1 cellular context compared by ENCODE assay signal in the genomic region with DNA sequence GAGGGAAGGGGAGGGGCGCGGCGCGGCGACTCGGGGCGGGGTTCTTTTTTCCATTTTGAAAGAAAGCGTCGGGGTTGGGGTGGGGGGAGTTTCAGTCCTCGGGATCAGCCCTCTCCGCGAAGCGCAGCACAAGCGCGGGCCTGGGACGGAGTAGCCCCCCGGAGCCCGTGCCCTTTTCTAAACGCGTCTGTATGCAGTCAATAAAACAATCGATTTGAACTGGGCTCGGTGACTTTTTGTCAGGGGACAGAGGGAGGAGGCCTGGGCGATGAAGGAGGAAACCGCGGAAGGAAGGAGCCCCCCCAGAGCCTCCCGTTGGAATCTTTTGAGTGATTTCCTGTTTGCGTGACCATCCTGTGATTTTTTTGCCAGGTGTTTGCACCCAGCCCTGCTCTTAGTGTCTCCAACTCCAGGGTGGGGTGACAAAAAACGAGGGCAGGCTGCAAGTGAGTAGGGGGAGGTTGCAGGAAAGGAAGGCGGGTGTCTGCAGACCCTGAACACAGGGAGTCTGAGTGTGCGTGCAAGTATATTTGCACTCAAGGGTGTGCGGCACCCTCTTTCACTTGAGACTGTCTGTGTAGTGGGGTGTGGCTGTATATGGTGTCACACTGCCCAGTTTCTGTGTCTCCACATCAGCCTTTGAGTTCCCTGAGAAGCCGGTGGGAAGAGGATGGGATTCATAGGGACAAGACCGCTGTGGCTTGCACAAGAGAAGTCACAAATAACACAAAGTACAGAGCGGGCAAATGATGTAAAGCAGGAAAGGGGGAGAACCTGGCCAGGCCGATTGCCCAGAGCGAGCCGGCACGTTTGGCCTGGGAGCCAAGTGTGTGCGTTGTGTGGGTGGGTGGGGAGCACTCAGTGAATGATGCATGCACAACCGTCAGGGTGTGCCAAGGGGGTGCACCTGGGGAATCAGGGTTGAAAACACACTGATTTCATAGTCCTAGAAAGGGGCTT.
TF ChIP-seq lines count a peak whose summit lies in the region.

No MANE protein-coding gene starts in this region.

TF ChIP-seq in HepG2, 621 proteins besides CTCF, POLR2A, EP300 and RAD21:
- TF ChIP-seq EZH2 (conservative IDR thresholded peaks at IDR 0.05; ENCODE audit: low read depth, low read length) = peak; percentile 94
- TF ChIP-seq RXRA (CRISPR knock-in tag; IDR thresholded peaks at IDR 0.05) = no peak
